In the genomic region with DNA sequence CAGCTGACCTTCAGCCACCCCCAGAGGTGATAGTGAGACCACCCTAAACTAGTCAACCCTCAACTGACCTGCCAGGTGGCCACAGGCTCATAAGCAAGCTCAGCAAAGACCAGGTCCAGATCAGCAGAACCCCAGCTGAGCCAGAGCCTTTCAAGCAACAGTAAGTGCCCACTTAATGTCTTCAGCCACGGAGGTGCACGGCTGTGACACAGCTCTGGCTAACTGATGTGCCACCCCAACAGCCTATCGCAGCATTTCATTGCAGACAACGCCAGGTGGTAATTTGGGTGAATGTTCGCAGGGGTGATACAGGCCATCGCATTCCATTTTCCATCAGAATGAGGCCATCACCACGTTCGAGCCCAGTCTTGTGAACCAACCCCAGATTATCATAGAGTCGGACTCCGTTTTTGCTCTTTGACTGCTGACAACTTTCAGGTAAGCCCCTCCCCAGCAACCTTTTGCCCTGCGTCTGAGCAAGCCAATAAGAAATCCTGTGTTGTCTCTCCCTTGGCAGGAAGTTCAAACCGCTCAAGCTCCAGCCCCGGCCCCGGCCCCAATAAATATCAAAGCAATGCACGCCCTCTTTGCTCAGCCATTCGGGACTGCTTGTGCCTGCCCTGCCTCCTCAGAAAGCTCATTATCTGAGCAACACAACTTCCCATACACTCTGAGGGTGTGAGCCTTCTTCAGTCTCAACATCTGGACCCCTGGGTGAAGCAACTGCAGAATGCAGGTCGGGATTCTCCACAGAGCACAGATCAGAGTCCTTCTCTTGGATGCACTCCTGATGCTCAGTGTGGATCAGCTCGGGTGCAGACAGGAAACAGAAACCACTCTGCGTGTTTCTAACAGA, we compare ENCODE assay signal across 1 cellular context.
TF ChIP-seq lines count a peak whose summit lies in the region.

No MANE protein-coding gene starts in this region.

TF ChIP-seq in SK-N-SH treated with all-trans-retinoic acid at 6 μM for 48 hours, 23 proteins besides CTCF, POLR2A, EP300 and RAD21 (continued from another document):
- TF ChIP-seq, protein P1, sequence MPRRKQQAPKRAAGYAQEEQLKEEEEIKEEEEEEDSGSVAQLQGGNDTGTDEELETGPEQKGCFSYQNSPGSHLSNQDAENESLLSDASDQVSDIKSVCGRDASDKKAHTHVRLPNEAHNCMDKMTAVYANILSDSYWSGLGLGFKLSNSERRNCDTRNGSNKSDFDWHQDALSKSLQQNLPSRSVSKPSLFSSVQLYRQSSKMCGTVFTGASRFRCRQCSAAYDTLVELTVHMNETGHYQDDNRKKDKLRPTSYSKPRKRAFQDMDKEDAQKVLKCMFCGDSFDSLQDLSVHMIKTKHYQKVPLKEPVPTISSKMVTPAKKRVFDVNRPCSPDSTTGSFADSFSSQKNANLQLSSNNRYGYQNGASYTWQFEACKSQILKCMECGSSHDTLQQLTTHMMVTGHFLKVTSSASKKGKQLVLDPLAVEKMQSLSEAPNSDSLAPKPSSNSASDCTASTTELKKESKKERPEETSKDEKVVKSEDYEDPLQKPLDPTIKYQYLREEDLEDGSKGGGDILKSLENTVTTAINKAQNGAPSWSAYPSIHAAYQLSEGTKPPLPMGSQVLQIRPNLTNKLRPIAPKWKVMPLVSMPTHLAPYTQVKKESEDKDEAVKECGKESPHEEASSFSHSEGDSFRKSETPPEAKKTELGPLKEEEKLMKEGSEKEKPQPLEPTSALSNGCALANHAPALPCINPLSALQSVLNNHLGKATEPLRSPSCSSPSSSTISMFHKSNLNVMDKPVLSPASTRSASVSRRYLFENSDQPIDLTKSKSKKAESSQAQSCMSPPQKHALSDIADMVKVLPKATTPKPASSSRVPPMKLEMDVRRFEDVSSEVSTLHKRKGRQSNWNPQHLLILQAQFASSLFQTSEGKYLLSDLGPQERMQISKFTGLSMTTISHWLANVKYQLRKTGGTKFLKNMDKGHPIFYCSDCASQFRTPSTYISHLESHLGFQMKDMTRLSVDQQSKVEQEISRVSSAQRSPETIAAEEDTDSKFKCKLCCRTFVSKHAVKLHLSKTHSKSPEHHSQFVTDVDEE (CRISPR knock-in tag; IDR thresholded peaks at IDR 0.05) = no peak
- TF ChIP-seq, protein P2, sequence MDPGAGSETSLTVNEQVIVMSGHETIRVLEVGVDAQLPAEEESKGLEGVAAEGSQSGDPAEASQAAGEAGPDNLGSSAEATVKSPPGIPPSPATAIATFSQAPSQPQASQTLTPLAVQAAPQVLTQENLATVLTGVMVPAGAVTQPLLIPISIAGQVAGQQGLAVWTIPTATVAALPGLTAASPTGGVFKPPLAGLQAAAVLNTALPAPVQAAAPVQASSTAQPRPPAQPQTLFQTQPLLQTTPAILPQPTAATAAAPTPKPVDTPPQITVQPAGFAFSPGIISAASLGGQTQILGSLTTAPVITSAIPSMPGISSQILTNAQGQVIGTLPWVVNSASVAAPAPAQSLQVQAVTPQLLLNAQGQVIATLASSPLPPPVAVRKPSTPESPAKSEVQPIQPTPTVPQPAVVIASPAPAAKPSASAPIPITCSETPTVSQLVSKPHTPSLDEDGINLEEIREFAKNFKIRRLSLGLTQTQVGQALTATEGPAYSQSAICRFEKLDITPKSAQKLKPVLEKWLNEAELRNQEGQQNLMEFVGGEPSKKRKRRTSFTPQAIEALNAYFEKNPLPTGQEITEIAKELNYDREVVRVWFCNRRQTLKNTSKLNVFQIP (CRISPR knock-in tag; IDR thresholded peaks at IDR 0.05; ENCODE audit: borderline replicate concordance, low read depth) = no peak
- no peak for TF ChIP-seq ZC3H10 (CRISPR knock-in tag; IDR thresholded peaks at IDR 0.05)
